20 cellular contexts compared by ENCODE assay signal in the genomic region with DNA sequence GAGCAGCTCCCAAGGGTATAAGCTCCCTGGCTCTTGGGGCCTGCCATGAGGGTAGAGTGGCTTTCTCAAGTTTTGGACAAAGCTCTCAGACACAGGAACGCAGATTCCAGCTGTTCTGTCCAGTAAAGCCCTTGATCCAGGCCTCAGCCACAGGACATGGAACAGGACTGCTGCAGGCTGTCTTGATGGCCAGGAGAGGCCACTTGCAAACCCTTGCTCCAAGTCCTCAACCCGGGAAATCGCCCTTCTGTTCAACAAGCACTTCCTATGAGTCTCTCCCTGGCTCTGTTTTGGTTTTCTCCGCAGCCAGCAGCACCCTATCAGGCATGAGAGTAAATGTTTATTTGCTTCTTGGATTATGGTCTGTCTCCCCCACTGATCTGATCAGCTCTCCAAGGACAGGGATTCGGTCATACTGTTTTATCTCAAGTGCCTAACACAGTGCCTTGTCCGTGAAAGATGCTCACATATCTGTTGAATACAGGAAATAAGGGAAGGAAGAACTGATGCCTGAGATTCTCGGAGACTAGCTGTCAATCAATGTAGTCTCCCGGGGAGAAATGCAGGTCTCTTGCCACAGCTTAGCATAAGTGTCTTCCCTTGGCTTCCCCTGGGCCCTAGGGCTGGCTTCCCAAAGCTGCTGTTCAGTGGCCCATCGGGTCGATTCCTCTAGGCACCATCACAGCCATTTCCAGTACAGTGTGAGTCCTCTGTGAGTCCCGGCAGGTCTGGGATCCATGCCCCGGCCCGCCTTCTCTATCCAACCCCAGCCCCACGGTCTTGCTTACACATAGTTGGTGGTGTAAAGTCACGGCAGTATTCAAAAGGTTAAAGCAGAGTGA.
"Had no signal": no experiment of that assay in that cellular context is flagged by ENCODE, and none has a peak within 500 bp of the region (broad histone marks: within the 10 kb centered on the region; RNA-seq: fewer than 3 reads in every experiment).

No MANE protein-coding gene starts in this region.

- H3K4me1 Mint-ChIP-seq: activated CD4-positive, alpha-beta T cell treated with anti-CD3 and anti-CD28 coated beads, Interleukin-2, amount 10 ng/mL, durations not matched to agents 7 days and 5 days; central memory CD8-positive, alpha-beta T cell had no signal

- DNase-seq: activated CD4-positive, alpha-beta T cell treated with anti-CD3 and anti-CD28 coated beads, Interleukin-2, amount 10 ng/mL, durations not matched to agents 7 days and 5 days; activated CD4-positive, CD25-positive, alpha-beta regulatory T cell; activated effector memory CD4-positive, alpha-beta T cell treated with anti-CD3 and anti-CD28 coated beads, Interleukin-2, amount 50 U/mL, for 16 hours; activated T-cell treated with anti-CD3 and anti-CD28 coated beads, Interleukin-2, amount 50 U/mL, for 4 hours; amygdala; erythroblast; hippocampal formation; midbrain; naive thymus-derived CD8-positive, alpha-beta T cell; occipital lobe; psoas muscle; sigmoid colon; stimulated activated CD4-positive, alpha-beta T cell treated with anti-CD3 and anti-CD28 coated beads, Interleukin-2, amount 100 ng/mL, for 48 hours; stimulated activated naive CD8-positive, alpha-beta T cell treated with anti-CD3 and anti-CD28 coated beads, Interleukin-15, Interleukin-2, amounts not matched to agents 100 U/mL and 50 U/mL, for 24 hours; testis had no signal

- H3K4me3 ChIP-seq: psoas muscle, sigmoid colon, testis had no signal

- H3K27me3 ChIP-seq: sigmoid colon, testis had no signal

- H3K4me3 Mint-ChIP-seq: activated CD4-positive, alpha-beta T cell treated with anti-CD3 and anti-CD28 coated beads, Interleukin-2, amount 10 ng/mL, durations not matched to agents 7 days and 5 days; activated naive CD8-positive, alpha-beta T cell; activated T-cell treated with anti-CD3 and anti-CD28 coated beads, Interleukin-2, amount 50 U/mL, for 4 hours; central memory CD8-positive, alpha-beta T cell; dendritic cell treated with granulocyte-macrophage colony-stimulating factor and Interleukin-4, amounts not matched to agents 40 ng/mL and 50 ng/mL, for 4 days; naive thymus-derived CD8-positive, alpha-beta T cell; T-helper 1 cell treated with Interleukin-12 subunit alpha and Interleukin-12 subunit beta and Interleukin-4 antibody, amounts not matched to agents 30 μg/mL and 1 μg/mL, for 36 hours had no signal

- H3K9me3 Mint-ChIP-seq: activated CD4-positive, alpha-beta T cell treated with anti-CD3 and anti-CD28 coated beads, Interleukin-2, amount 10 ng/mL, durations not matched to agents 7 days and 5 days; activated T-cell treated with anti-CD3 and anti-CD28 coated beads, Interleukin-2, amount 50 U/mL, for 4 hours; central memory CD8-positive, alpha-beta T cell; dendritic cell treated with granulocyte-macrophage colony-stimulating factor and Interleukin-4, amounts not matched to agents 40 ng/mL and 50 ng/mL, for 4 days; naive thymus-derived CD8-positive, alpha-beta T cell; T-helper 1 cell treated with Interleukin-12 subunit alpha and Interleukin-12 subunit beta and Interleukin-4 antibody, amounts not matched to agents 30 μg/mL and 1 μg/mL, for 36 hours had no signal

- H3K27ac Mint-ChIP-seq: activated CD4-positive, alpha-beta T cell treated with anti-CD3 and anti-CD28 coated beads, Interleukin-2, amount 10 ng/mL, durations not matched to agents 7 days and 5 days; activated naive CD8-positive, alpha-beta T cell; dendritic cell treated with granulocyte-macrophage colony-stimulating factor and Interleukin-4, amounts not matched to agents 40 ng/mL and 50 ng/mL, for 4 days; T-helper 1 cell treated with Interleukin-12 subunit alpha and Interleukin-12 subunit beta and Interleukin-4 antibody, amounts not matched to agents 30 μg/mL and 1 μg/mL, for 36 hours had no signal

- H3K4me1 ChIP-seq: psoas muscle had no signal

- H3K27ac ChIP-seq: psoas muscle, sigmoid colon, testis had no signal

- ATAC-seq: activated T-cell treated with anti-CD3 and anti-CD28 coated beads, Interleukin-2, amount 50 U/mL, for 4 hours; naive thymus-derived CD8-positive, alpha-beta T cell; psoas muscle; stimulated activated naive CD8-positive, alpha-beta T cell treated with anti-CD3 and anti-CD28 coated beads, Interleukin-15, Interleukin-2, amounts not matched to agents 100 U/mL and 50 U/mL, for 24 hours had no signal

- H3K9me3 ChIP-seq: psoas muscle, sigmoid colon, testis had no signal

- H3K36me3 Mint-ChIP-seq: activated naive CD8-positive, alpha-beta T cell; brain; naive thymus-derived CD8-positive, alpha-beta T cell had no signal

- H3K36me3 ChIP-seq: sigmoid colon had no signal
